Comparison of ENCODE assay signal across 8 cellular contexts in genomic region chr10:119208553-119208940, GRCh38. TPM values are rescaled to one million over a fixed set of nuclear protein-coding genes. Genes with fewer than 3 reads are reported as not detected.
DNase-seq lines count a peak whose midpoint lies in the region; ATAC-seq lines count a peak whose summit lies in the region.

No MANE protein-coding gene starts in this region.

- H3K9me3 ChIP-seq in iPS-18a (ENCODE audit: control insufficient read depth, low read depth, low read length) (no peaks in the 10 kb centered on the region), stomach smooth muscle (ENCODE audit: control insufficient read depth in 2 of 2, low read length in 2 of 2) (no peaks in the 10 kb centered on the region)

- H3K4me3 Mint-ChIP-seq in activated T-helper 17 cell treated with anti-CD3 and anti-CD28 coated beads, Interleukin-2, amount 50 U/mL, for 72 hours, result peak overlapping the region; percentile 85

- H3K4me1 ChIP-seq in iPS-18a (ENCODE audit: control insufficient read depth, low read depth, low read length) (peaks cover 23% of the 10 kb centered on the region), stomach smooth muscle (ENCODE audit: control insufficient read depth, insufficient read depth, low read length) (peaks cover 44% of the 10 kb centered on the region)

- peaks cover 25% of the 10 kb centered on the region for H3K27me3 ChIP-seq in iPS-18a (ENCODE audit: control insufficient read depth, insufficient read depth, low read length)
- no peaks in the 10 kb centered on the region for H3K27me3 ChIP-seq in stomach smooth muscle (ENCODE audit: control insufficient read depth in 1 of 2, insufficient read depth in 2 of 2, low read length in 2 of 2)

- H3K36me3 ChIP-seq in iPS-18a (ENCODE audit: control insufficient read depth, low read depth, low read length) (no peaks in the 10 kb centered on the region), stomach smooth muscle (ENCODE audit: control insufficient read depth in 2 of 2, insufficient read depth in 2 of 2, low read length in 2 of 2) (no peaks in the 10 kb centered on the region)

- H3K27me3 Mint-ChIP-seq in activated T-helper 17 cell treated with anti-CD3 and anti-CD28 coated beads, Interleukin-2, amount 50 U/mL, for 72 hours, result no peaks in the 10 kb centered on the region

- peak; percentile 20 for ATAC-seq in activated T-helper 17 cell treated with anti-CD3 and anti-CD28 coated beads, Interleukin-2, amount 50 U/mL, for 72 hours (replicated peaks)
- no peak for ATAC-seq in GM18870 (IDR thresholded peaks at IDR 0.05; ENCODE audit: unreplicated experiment)

- H3K27ac ChIP-seq in iPS-18a (ENCODE audit: low read length), result no peak overlapping the region
- peak overlapping the region; percentile 88 for H3K27ac ChIP-seq in stomach smooth muscle (ENCODE audit: low read length)

- peaks cover 8% of the 10 kb centered on the region for H3K36me3 Mint-ChIP-seq in activated T-helper 17 cell treated with anti-CD3 and anti-CD28 coated beads, Interleukin-2, amount 50 U/mL, for 72 hours (ENCODE audit: low read depth)

- peak overlapping the region; percentile 92 for H3K27ac Mint-ChIP-seq in activated T-helper 17 cell treated with anti-CD3 and anti-CD28 coated beads, Interleukin-2, amount 50 U/mL, for 72 hours

- peak overlapping the region; percentile 85 for H3K4me3 ChIP-seq in iPS-18a (ENCODE audit: low read length)
- H3K4me3 ChIP-seq in stomach smooth muscle (ENCODE audit: low read length in 2 of 2), result peak overlapping the region; percentile 89 to 92

- peak overlapping the region; percentile 30 for H3K9ac ChIP-seq in iPS-18a (ENCODE audit: low read length)
- H3K9ac ChIP-seq in stomach smooth muscle (ENCODE audit: low read length in 2 of 2), result peak overlapping the region; percentile 69 to 82

- peaks cover 28% of the 10 kb centered on the region for H3K4me1 Mint-ChIP-seq in activated T-helper 17 cell treated with anti-CD3 and anti-CD28 coated beads, Interleukin-2, amount 50 U/mL, for 72 hours

- DNase-seq in DMS53 (lab: John Stamatoyannopoulos, UW), result peak; percentile 35
- no peak for DNase-seq in DMS53 treated with DMSO at 0.1 percent for 48 hours (lab: John Stamatoyannopoulos, UW; ENCODE audit: unreplicated experiment)
- DNase-seq in activated CD4-positive, alpha-beta T cell treated with anti-CD3 and anti-CD28 coated beads, Interleukin-2, amount 50 U/mL, for 4 hours, result no peak
- no peak for DNase-seq in activated CD4-positive, CD25-positive, alpha-beta regulatory T cell (lab: John Stamatoyannopoulos, UW)

- no peaks in the 10 kb centered on the region for H3K9me3 Mint-ChIP-seq in activated T-helper 17 cell treated with anti-CD3 and anti-CD28 coated beads, Interleukin-2, amount 50 U/mL, for 72 hours

RNA-seq across cellular contexts. Expression of gene GRK5, which starts 1.2 kb away (rescaled TPM):
- total RNA-seq in activated T-helper 17 cell treated with anti-CD3 and anti-CD28 coated beads, Interleukin-2, amount 50 U/mL, for 72 hours, result 10 to 100 TPM; 18.9 to 28.2 TPM

RNA-seq across cellular contexts. Expression of gene PRDX3, which starts 29.9 kb away (rescaled TPM):
- 100 to 1,000 TPM; 141 to 239 TPM for total RNA-seq in activated T-helper 17 cell treated with anti-CD3 and anti-CD28 coated beads, Interleukin-2, amount 50 U/mL, for 72 hours

RNA-seq across cellular contexts. Expression of gene SFXN4, which starts 43.0 kb away (rescaled TPM):
- total RNA-seq in activated T-helper 17 cell treated with anti-CD3 and anti-CD28 coated beads, Interleukin-2, amount 50 U/mL, for 72 hours, result 10 to 100 TPM; 20.4 to 38.7 TPM
